ENCODE assay signal across 1 cellular context in the genomic region with DNA sequence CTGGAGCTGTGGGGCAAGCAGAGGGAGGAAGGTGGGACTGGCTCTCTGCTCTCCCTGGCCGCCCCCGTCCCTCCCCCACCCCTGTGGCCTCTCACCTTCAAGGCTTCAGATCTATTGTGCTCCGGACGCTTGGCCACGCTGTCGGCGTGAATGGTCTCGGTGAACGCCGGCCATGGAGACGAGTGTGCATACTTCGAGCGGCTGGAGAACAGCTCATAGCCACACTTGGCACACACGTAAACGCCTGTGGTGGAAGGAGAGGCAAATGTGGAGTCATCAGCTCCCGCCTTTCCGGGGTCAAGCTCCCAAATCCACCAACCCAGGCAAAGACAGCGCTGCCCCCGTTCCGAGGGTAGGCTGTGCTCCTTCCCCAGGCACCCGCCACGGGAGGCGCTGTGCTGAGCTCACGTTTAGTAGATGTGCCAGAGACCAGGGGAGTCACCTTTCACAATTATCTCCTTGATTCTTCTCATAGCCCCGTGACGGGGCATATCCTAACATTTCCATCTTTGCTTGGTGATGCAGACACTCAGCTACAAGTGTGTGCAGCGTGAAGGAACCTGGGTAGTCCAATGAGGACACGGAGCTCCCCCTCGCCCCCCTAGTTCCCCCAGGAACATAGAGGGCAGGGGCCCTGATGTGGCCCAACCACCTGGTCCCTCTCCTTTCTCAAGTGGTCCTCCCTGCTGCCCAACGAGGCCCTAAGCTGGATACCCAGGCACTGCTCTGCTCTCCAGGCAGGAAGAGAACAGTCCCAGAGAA.
A peak's percentile ranks its signal among the peaks of the same experiment; 100 is the strongest.
TF ChIP-seq lines count a peak whose summit lies in the region.

No MANE protein-coding gene starts in this region.

TF ChIP-seq in HepG2, 621 proteins besides CTCF, POLR2A, EP300 and RAD21 (continued from another document and continues in another):
- TF ChIP-seq, protein P1, sequence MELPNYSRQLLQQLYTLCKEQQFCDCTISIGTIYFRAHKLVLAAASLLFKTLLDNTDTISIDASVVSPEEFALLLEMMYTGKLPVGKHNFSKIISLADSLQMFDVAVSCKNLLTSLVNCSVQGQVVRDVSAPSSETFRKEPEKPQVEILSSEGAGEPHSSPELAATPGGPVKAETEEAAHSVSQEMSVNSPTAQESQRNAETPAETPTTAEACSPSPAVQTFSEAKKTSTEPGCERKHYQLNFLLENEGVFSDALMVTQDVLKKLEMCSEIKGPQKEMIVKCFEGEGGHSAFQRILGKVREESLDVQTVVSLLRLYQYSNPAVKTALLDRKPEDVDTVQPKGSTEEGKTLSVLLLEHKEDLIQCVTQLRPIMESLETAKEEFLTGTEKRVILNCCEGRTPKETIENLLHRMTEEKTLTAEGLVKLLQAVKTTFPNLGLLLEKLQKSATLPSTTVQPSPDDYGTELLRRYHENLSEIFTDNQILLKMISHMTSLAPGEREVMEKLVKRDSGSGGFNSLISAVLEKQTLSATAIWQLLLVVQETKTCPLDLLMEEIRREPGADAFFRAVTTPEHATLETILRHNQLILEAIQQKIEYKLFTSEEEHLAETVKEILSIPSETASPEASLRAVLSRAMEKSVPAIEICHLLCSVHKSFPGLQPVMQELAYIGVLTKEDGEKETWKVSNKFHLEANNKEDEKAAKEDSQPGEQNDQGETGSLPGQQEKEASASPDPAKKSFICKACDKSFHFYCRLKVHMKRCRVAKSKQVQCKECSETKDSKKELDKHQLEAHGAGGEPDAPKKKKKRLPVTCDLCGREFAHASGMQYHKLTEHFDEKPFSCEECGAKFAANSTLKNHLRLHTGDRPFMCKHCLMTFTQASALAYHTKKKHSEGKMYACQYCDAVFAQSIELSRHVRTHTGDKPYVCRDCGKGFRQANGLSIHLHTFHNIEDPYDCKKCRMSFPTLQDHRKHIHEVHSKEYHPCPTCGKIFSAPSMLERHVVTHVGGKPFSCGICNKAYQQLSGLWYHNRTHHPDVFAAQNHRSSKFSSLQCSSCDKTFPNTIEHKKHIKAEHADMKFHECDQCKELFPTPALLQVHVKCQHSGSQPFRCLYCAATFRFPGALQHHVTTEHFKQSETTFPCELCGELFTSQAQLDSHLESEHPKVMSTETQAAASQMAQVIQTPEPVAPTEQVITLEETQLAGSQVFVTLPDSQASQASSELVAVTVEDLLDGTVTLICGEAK (IDR thresholded peaks at IDR 0.05): no peak
- TF ChIP-seq, protein P1 (CRISPR knock-in tag; IDR thresholded peaks at IDR 0.05): 0 out of 2 replicates have a peak, but pooled peaks have one; percentile 10
- TF ChIP-seq TCF7 (IDR thresholded peaks at IDR 0.05; ENCODE audit: low read depth) (no peak), SALL2 (CRISPR knock-in tag; IDR thresholded peaks at IDR 0.05) (peak; percentile 26; the same call in 1 of the 2 replicates), SNAI1 (CRISPR knock-in tag; IDR thresholded peaks at IDR 0.05; ENCODE audit: borderline replicate concordance) (no peak), ZNF224 (CRISPR knock-in tag; IDR thresholded peaks at IDR 0.05) (0 out of 2 replicates have a peak, but pooled peaks have one; percentile 10), DMAP1 (CRISPR knock-in tag; IDR thresholded peaks at IDR 0.05) (peak; percentile 54; the same call in 1 of the 2 replicates), NR2F6 (IDR thresholded peaks at IDR 0.05) (no peak; the same call in 1 of the 2 replicates), NR2F6 (CRISPR knock-in tag; IDR thresholded peaks at IDR 0.05) (peak; percentile 30; the same call in 1 of the 2 replicates), SAP130 (CRISPR knock-in tag; IDR thresholded peaks at IDR 0.05; ENCODE audit: low read depth) (peak; percentile 55), NCOA5 (CRISPR knock-in tag; IDR thresholded peaks at IDR 0.05) (no peak), SRSF1 (optimal IDR thresholded peaks at IDR 0.05; ENCODE audit: low read depth, low read length) (no peak), RXRA (CRISPR knock-in tag; IDR thresholded peaks at IDR 0.05) (0 out of 2 replicates have a peak, but pooled peaks have one; percentile 2), ETV5 (CRISPR knock-in tag; IDR thresholded peaks at IDR 0.05; ENCODE audit: borderline replicate concordance) (0 out of 2 replicates have a peak, but pooled peaks have one; percentile 3), ZNF552 (CRISPR knock-in tag; IDR thresholded peaks at IDR 0.05; ENCODE audit: borderline replicate concordance) (peak; percentile 56; the same call in 1 of the 2 replicates), ZNF589 (CRISPR knock-in tag; conservative IDR thresholded peaks at IDR 0.05) (no peak), NFKB2 (CRISPR knock-in tag; IDR thresholded peaks at IDR 0.05; ENCODE audit: borderline replicate concordance) (no peak), STAG1 (CRISPR knock-in tag; IDR thresholded peaks at IDR 0.05) (peak; percentile 33; the same call in 1 of the 2 replicates), ZSCAN25 (CRISPR knock-in tag; IDR thresholded peaks at IDR 0.05) (no peak; the same call in 1 of the 2 replicates), ZNF749 (CRISPR knock-in tag; IDR thresholded peaks at IDR 0.05; ENCODE audit: borderline replicate concordance) (0 out of 2 replicates have a peak, but pooled peaks have one; percentile 63), ZNF737 (CRISPR knock-in tag; IDR thresholded peaks at IDR 0.05; ENCODE audit: borderline replicate concordance) (0 out of 2 replicates have a peak, but pooled peaks have one; percentile 21), ZBTB21 (CRISPR knock-in tag; IDR thresholded peaks at IDR 0.05) (no peak), HOXA3 (CRISPR knock-in tag; IDR thresholded peaks at IDR 0.05) (peak; percentile 36; the same call in 1 of the 2 replicates), MAFF (IDR thresholded peaks at IDR 0.05; ENCODE audit: low read depth, low read length) (no peak)
- TF ChIP-seq, protein P2, sequence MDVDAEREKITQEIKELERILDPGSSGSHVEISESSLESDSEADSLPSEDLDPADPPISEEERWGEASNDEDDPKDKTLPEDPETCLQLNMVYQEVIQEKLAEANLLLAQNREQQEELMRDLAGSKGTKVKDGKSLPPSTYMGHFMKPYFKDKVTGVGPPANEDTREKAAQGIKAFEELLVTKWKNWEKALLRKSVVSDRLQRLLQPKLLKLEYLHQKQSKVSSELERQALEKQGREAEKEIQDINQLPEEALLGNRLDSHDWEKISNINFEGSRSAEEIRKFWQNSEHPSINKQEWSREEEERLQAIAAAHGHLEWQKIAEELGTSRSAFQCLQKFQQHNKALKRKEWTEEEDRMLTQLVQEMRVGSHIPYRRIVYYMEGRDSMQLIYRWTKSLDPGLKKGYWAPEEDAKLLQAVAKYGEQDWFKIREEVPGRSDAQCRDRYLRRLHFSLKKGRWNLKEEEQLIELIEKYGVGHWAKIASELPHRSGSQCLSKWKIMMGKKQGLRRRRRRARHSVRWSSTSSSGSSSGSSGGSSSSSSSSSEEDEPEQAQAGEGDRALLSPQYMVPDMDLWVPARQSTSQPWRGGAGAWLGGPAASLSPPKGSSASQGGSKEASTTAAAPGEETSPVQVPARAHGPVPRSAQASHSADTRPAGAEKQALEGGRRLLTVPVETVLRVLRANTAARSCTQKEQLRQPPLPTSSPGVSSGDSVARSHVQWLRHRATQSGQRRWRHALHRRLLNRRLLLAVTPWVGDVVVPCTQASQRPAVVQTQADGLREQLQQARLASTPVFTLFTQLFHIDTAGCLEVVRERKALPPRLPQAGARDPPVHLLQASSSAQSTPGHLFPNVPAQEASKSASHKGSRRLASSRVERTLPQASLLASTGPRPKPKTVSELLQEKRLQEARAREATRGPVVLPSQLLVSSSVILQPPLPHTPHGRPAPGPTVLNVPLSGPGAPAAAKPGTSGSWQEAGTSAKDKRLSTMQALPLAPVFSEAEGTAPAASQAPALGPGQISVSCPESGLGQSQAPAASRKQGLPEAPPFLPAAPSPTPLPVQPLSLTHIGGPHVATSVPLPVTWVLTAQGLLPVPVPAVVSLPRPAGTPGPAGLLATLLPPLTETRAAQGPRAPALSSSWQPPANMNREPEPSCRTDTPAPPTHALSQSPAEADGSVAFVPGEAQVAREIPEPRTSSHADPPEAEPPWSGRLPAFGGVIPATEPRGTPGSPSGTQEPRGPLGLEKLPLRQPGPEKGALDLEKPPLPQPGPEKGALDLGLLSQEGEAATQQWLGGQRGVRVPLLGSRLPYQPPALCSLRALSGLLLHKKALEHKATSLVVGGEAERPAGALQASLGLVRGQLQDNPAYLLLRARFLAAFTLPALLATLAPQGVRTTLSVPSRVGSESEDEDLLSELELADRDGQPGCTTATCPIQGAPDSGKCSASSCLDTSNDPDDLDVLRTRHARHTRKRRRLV (CRISPR knock-in tag; IDR thresholded peaks at IDR 0.05): peak; percentile 13; the same call in 1 of the 2 replicates
- TF ChIP-seq, protein P3, sequence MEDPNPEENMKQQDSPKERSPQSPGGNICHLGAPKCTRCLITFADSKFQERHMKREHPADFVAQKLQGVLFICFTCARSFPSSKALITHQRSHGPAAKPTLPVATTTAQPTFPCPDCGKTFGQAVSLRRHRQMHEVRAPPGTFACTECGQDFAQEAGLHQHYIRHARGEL (CRISPR knock-in tag; IDR thresholded peaks at IDR 0.05): no peak
- TF ChIP-seq, protein P4, sequence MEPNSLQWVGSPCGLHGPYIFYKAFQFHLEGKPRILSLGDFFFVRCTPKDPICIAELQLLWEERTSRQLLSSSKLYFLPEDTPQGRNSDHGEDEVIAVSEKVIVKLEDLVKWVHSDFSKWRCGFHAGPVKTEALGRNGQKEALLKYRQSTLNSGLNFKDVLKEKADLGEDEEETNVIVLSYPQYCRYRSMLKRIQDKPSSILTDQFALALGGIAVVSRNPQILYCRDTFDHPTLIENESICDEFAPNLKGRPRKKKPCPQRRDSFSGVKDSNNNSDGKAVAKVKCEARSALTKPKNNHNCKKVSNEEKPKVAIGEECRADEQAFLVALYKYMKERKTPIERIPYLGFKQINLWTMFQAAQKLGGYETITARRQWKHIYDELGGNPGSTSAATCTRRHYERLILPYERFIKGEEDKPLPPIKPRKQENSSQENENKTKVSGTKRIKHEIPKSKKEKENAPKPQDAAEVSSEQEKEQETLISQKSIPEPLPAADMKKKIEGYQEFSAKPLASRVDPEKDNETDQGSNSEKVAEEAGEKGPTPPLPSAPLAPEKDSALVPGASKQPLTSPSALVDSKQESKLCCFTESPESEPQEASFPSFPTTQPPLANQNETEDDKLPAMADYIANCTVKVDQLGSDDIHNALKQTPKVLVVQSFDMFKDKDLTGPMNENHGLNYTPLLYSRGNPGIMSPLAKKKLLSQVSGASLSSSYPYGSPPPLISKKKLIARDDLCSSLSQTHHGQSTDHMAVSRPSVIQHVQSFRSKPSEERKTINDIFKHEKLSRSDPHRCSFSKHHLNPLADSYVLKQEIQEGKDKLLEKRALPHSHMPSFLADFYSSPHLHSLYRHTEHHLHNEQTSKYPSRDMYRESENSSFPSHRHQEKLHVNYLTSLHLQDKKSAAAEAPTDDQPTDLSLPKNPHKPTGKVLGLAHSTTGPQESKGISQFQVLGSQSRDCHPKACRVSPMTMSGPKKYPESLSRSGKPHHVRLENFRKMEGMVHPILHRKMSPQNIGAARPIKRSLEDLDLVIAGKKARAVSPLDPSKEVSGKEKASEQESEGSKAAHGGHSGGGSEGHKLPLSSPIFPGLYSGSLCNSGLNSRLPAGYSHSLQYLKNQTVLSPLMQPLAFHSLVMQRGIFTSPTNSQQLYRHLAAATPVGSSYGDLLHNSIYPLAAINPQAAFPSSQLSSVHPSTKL (CRISPR knock-in tag; IDR thresholded peaks at IDR 0.05): no peak
- TF ChIP-seq, protein P5, sequence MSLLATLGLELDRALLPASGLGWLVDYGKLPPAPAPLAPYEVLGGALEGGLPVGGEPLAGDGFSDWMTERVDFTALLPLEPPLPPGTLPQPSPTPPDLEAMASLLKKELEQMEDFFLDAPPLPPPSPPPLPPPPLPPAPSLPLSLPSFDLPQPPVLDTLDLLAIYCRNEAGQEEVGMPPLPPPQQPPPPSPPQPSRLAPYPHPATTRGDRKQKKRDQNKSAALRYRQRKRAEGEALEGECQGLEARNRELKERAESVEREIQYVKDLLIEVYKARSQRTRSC (CRISPR knock-in tag; IDR thresholded peaks at IDR 0.05; ENCODE audit: low read depth): 0 out of 2 replicates have a peak, but pooled peaks have one; percentile 13
- TF ChIP-seq, protein P6, sequence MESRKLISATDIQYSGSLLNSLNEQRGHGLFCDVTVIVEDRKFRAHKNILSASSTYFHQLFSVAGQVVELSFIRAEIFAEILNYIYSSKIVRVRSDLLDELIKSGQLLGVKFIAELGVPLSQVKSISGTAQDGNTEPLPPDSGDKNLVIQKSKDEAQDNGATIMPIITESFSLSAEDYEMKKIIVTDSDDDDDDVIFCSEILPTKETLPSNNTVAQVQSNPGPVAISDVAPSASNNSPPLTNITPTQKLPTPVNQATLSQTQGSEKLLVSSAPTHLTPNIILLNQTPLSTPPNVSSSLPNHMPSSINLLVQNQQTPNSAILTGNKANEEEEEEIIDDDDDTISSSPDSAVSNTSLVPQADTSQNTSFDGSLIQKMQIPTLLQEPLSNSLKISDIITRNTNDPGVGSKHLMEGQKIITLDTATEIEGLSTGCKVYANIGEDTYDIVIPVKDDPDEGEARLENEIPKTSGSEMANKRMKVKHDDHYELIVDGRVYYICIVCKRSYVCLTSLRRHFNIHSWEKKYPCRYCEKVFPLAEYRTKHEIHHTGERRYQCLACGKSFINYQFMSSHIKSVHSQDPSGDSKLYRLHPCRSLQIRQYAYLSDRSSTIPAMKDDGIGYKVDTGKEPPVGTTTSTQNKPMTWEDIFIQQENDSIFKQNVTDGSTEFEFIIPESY (CRISPR knock-in tag; IDR thresholded peaks at IDR 0.05): no peak
- TF ChIP-seq, protein P7, sequence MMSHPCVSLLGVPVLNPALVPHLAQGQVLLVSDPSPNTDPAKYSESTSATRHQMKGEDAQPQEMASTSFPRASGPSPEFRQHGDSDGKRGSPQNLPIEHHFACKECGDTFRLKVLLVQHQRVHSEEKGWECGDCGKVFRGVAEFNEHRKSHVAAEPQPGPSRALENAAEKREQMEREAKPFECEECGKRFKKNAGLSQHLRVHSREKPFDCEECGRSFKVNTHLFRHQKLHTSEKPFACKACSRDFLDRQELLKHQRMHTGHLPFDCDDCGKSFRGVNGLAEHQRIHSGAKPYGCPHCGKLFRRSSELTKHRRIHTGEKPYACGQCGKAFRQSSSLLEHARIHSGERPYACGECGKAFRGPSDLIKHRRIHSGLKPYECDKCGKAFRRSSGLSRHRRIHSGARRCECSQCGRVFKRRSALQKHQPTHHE (CRISPR knock-in tag; IDR thresholded peaks at IDR 0.05; ENCODE audit: borderline replicate concordance): no peak
